Comparison of ENCODE assay signal across 35 cellular contexts in genomic region chr13:51776179-51776578, GRCh38.
"Had no signal": no experiment of that assay in that cellular context is flagged by ENCODE, and none has a peak within 500 bp of the region (broad histone marks: within the 10 kb centered on the region; RNA-seq: fewer than 3 reads in every experiment).

No MANE protein-coding gene starts in this region.

- ATAC-seq: activated CD4-positive, CD25-positive, alpha-beta regulatory T cell treated with anti-CD3 and anti-CD28 coated beads, Interleukin-2, amount 50 U/mL, for 24 hours; activated CD8-positive, alpha-beta T cell treated with anti-CD3 and anti-CD28 coated beads for 36 hours; activated naive CD8-positive, alpha-beta T cell treated with anti-CD3 and anti-CD28 coated beads, Interleukin-2, amount 50 U/mL, for 24 hours; activated T-cell treated with anti-CD3 and anti-CD28 coated beads, Interleukin-2, amount 50 U/mL, for 4 hours; gastroesophageal sphincter; heart right ventricle had no signal

- H3K27me3 Mint-ChIP-seq: activated B cell treated with CpG ODN at 0.5 μM for 24 hours; activated CD8-positive, alpha-beta T cell treated with anti-CD3 and anti-CD28 coated beads for 36 hours; activated naive CD4-positive, alpha-beta T cell treated with anti-CD3 and anti-CD28 coated beads, Interleukin-2, amount 50 U/mL, for 24 hours; activated naive CD8-positive, alpha-beta T cell treated with anti-CD3 and anti-CD28 coated beads for 36 hours; activated naive CD8-positive, alpha-beta T cell treated with anti-CD3 and anti-CD28 coated beads, Interleukin-2, amount 50 U/mL, for 24 hours; central memory CD8-positive, alpha-beta T cell had no signal

- H3K36me3 Mint-ChIP-seq: brain had no signal

- H3K9me3 Mint-ChIP-seq: activated B cell treated with CpG ODN at 0.5 μM for 24 hours; activated CD8-positive, alpha-beta T cell treated with anti-CD3 and anti-CD28 coated beads for 36 hours; activated naive CD4-positive, alpha-beta T cell treated with anti-CD3 and anti-CD28 coated beads for 36 hours; activated naive CD4-positive, alpha-beta T cell treated with anti-CD3 and anti-CD28 coated beads, Interleukin-2, amount 50 U/mL, for 24 hours; activated naive CD8-positive, alpha-beta T cell treated with anti-CD3 and anti-CD28 coated beads for 36 hours; activated naive CD8-positive, alpha-beta T cell treated with anti-CD3 and anti-CD28 coated beads, Interleukin-2, amount 50 U/mL, for 24 hours; activated T-cell treated with anti-CD3 and anti-CD28 coated beads, Interleukin-2, amount 50 U/mL, for 4 hours; activated T-helper 2 cell treated with anti-CD3 and anti-CD28 coated beads, Interferon-gamma antibody, Interleukin-2, Interleukin-4, amounts not matched to agents 10 μg/mL and 5 μg/mL and 100 μg/mL, durations not matched to agents 14 hours and 24 hours and 36 hours; brain; central memory CD8-positive, alpha-beta T cell; dendritic cell treated with granulocyte-macrophage colony-stimulating factor and Interleukin-4, amounts not matched to agents 40 ng/mL and 50 ng/mL, for 4 days; T-helper 1 cell treated with Interleukin-12 subunit alpha and Interleukin-12 subunit beta and Interleukin-4 antibody, amounts not matched to agents 30 μg/mL and 1 μg/mL, for 36 hours; T-helper 2 cell treated with Interferon-gamma antibody and Interleukin-4, amounts not matched to agents 5 μg/mL and 100 μg/mL, for 36 hours had no signal

- H3K36me3 ChIP-seq: adrenal gland, WERI-Rb-1 had no signal

- H3K4me1 Mint-ChIP-seq: activated naive CD4-positive, alpha-beta T cell treated with anti-CD3 and anti-CD28 coated beads, Interleukin-2, amount 50 U/mL, for 24 hours; activated naive CD8-positive, alpha-beta T cell treated with anti-CD3 and anti-CD28 coated beads for 36 hours; activated naive CD8-positive, alpha-beta T cell treated with anti-CD3 and anti-CD28 coated beads, Interleukin-2, amount 50 U/mL, for 24 hours had no signal

- DNase-seq: activated B cell treated with CpG ODN at 0.5 μM for 24 hours; activated CD4-positive, alpha-beta T cell treated with anti-CD3 and anti-CD28 coated beads for 48 hours; activated CD4-positive, alpha-beta T cell treated with anti-CD3 and anti-CD28 coated beads, Interleukin-2, amount 50 U/mL, for 1 hour; activated CD4-positive, alpha-beta T cell treated with anti-CD3 and anti-CD28 coated beads, Interleukin-2, amount 50 U/mL, for 48 hours; activated CD8-positive, alpha-beta memory T cell treated with anti-CD3 and anti-CD28 coated beads for 24 hours; activated CD8-positive, alpha-beta T cell treated with anti-CD3 and anti-CD28 coated beads for 36 hours; activated effector memory CD4-positive, alpha-beta T cell treated with anti-CD3 and anti-CD28 coated beads, Interleukin-2, amount 50 U/mL, for 16 hours; activated naive CD4-positive, alpha-beta T cell treated with anti-CD3 and anti-CD28 coated beads for 36 hours; activated naive CD8-positive, alpha-beta T cell treated with anti-CD3 and anti-CD28 coated beads for 36 hours; activated naive CD8-positive, alpha-beta T cell treated with anti-CD3 and anti-CD28 coated beads, Interleukin-2, amount 50 U/mL, for 24 hours; activated T-cell treated with anti-CD3 and anti-CD28 coated beads, Interleukin-2, amount 50 U/mL, for 4 hours; adrenal gland; amygdala; aorta; dorsolateral prefrontal cortex; esophagus squamous epithelium; foreskin melanocyte; heart right ventricle; T1000; WERI-Rb-1 had no signal

- H3K27me3 ChIP-seq: adrenal gland, dorsolateral prefrontal cortex, esophagus squamous epithelium, gastroesophageal sphincter, heart right ventricle, hepatocyte had no signal

- H2AFZ ChIP-seq: hepatocyte had no signal

- H3K27ac ChIP-seq: adrenal gland, coronary artery, dorsolateral prefrontal cortex, epithelial cell of prostate, esophagus squamous epithelium, gastroesophageal sphincter, heart right ventricle, hepatocyte, WERI-Rb-1 had no signal

- H3K79me2 ChIP-seq: hepatocyte had no signal

- H3K9me3 ChIP-seq: adrenal gland, esophagus squamous epithelium, gastroesophageal sphincter, heart right ventricle had no signal

- H3K4me3 ChIP-seq: adrenal gland, coronary artery, dorsolateral prefrontal cortex, esophagus squamous epithelium, gastroesophageal sphincter, heart right ventricle, hepatocyte had no signal

- H3K4me2 ChIP-seq: hepatocyte had no signal

- H3K4me3 Mint-ChIP-seq: activated B cell treated with CpG ODN at 0.5 μM for 24 hours; activated CD8-positive, alpha-beta T cell treated with anti-CD3 and anti-CD28 coated beads for 36 hours; activated naive CD4-positive, alpha-beta T cell treated with anti-CD3 and anti-CD28 coated beads for 36 hours; activated naive CD4-positive, alpha-beta T cell treated with anti-CD3 and anti-CD28 coated beads, Interleukin-2, amount 50 U/mL, for 24 hours; activated naive CD8-positive, alpha-beta T cell treated with anti-CD3 and anti-CD28 coated beads for 36 hours; activated naive CD8-positive, alpha-beta T cell treated with anti-CD3 and anti-CD28 coated beads, Interleukin-2, amount 50 U/mL, for 24 hours; activated T-cell treated with anti-CD3 and anti-CD28 coated beads, Interleukin-2, amount 50 U/mL, for 4 hours; brain; central memory CD8-positive, alpha-beta T cell; dendritic cell treated with granulocyte-macrophage colony-stimulating factor and Interleukin-4, amounts not matched to agents 40 ng/mL and 50 ng/mL, for 4 days; T-helper 1 cell treated with Interleukin-12 subunit alpha and Interleukin-12 subunit beta and Interleukin-4 antibody, amounts not matched to agents 30 μg/mL and 1 μg/mL, for 36 hours; T-helper 2 cell treated with Interferon-gamma antibody and Interleukin-4, amounts not matched to agents 5 μg/mL and 100 μg/mL, for 36 hours had no signal

- FAIRE-seq: bronchial epithelial cell, endometrium, endothelial cell of umbilical vein had no signal

- H3K27ac Mint-ChIP-seq: activated B cell treated with CpG ODN at 0.5 μM for 24 hours; activated CD8-positive, alpha-beta T cell treated with anti-CD3 and anti-CD28 coated beads for 36 hours; activated naive CD4-positive, alpha-beta T cell treated with anti-CD3 and anti-CD28 coated beads for 36 hours; activated naive CD4-positive, alpha-beta T cell treated with anti-CD3 and anti-CD28 coated beads, Interleukin-2, amount 50 U/mL, for 24 hours; activated naive CD8-positive, alpha-beta T cell treated with anti-CD3 and anti-CD28 coated beads for 36 hours; activated naive CD8-positive, alpha-beta T cell treated with anti-CD3 and anti-CD28 coated beads, Interleukin-2, amount 50 U/mL, for 24 hours; activated T-helper 2 cell treated with anti-CD3 and anti-CD28 coated beads, Interferon-gamma antibody, Interleukin-2, Interleukin-4, amounts not matched to agents 10 μg/mL and 5 μg/mL and 100 μg/mL, durations not matched to agents 14 hours and 24 hours and 36 hours; brain; dendritic cell treated with granulocyte-macrophage colony-stimulating factor and Interleukin-4, amounts not matched to agents 40 ng/mL and 50 ng/mL, for 4 days; T-helper 1 cell treated with Interleukin-12 subunit alpha and Interleukin-12 subunit beta and Interleukin-4 antibody, amounts not matched to agents 30 μg/mL and 1 μg/mL, for 36 hours; T-helper 2 cell treated with Interferon-gamma antibody and Interleukin-4, amounts not matched to agents 5 μg/mL and 100 μg/mL, for 36 hours had no signal
